ENCODE assay signal across 14 cellular contexts in the genomic region with DNA sequence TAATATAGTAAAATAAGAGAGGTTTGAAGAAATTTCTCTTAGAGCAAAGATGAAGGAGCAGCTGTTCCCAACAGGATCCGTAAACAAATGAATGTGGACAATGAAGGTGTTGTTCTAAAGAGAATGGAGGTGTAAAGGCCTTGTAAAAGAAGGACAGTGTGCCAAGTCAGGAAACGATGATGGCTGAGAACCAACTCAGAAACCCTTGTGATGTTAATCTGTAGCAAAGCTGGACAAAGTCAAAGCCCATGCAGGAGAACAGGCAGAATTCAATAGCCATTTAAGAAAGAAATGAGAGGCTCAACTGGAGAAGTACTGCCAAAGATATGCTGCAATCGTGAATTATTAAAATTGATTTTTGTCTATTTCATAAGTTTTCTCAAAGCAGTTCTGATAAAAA.
A peak's percentile ranks its signal among the peaks of the same experiment; 100 is the strongest.
DNase-seq lines count a peak whose midpoint lies in the region; ATAC-seq, FAIRE-seq and TF ChIP-seq lines count a peak whose summit lies in the region.
"Had no signal": no experiment of that assay in that cellular context is flagged by ENCODE, and none has a peak within 500 bp of the region (broad histone marks: within the 10 kb centered on the region; RNA-seq: fewer than 3 reads in every experiment).

No MANE protein-coding gene starts in this region.

- H3K36me3 ChIP-seq in GM23338 (ENCODE audit: insufficient read depth), result no peaks in the 10 kb centered on the region
- H3K36me3 ChIP-seq in mammary epithelial cell (ENCODE audit: insufficient read depth, low read length), result peaks cover 24% of the 10 kb centered on the region
- peaks cover 73% of the 10 kb centered on the region for H3K36me3 ChIP-seq in osteoblast (ENCODE audit: insufficient read depth, low read length)

- no peak overlapping the region for H3K27ac Mint-ChIP-seq in GM23338
- no peak overlapping the region for H3K27ac Mint-ChIP-seq in endothelial cell (ENCODE audit: unreplicated experiment)
- H3K27ac Mint-ChIP-seq: activated CD4-positive, alpha-beta T cell treated with anti-CD3 and anti-CD28 coated beads, Interleukin-2, amount 10 ng/mL, durations not matched to agents 24 days and 14 days; dendritic cell treated with granulocyte-macrophage colony-stimulating factor and Interleukin-4, amounts not matched to agents 40 ng/mL and 50 ng/mL, for 4 days had no signal

- dilution Hi-C loops in mammary epithelial cell (cut with HindIII; ENCODE audit: low sequenced_read_pairs), result no loop called here

- no peak overlapping the region for H3K9ac ChIP-seq in mammary epithelial cell (ENCODE audit: insufficient read depth, low read length)

- H3K4me1 Mint-ChIP-seq in GM23338 (peaks cover 6% of the 10 kb centered on the region), endothelial cell (ENCODE audit: unreplicated experiment) (no peaks in the 10 kb centered on the region)

- no peaks in the 10 kb centered on the region for H3K27me3 ChIP-seq in GM23338 (ENCODE audit: insufficient read depth)
- H3K27me3 ChIP-seq in mammary epithelial cell (ENCODE audit: insufficient read depth, low read length), result no peaks in the 10 kb centered on the region
- H3K27me3 ChIP-seq in osteoblast (ENCODE audit: insufficient read depth, low read length), result no peaks in the 10 kb centered on the region
- H3K27me3 ChIP-seq: SJSA1 had no signal

- DNase-seq in GM23338 (ENCODE audit: low spot score), result no peak
- DNase-seq in NCI-H2196 (lab: John Stamatoyannopoulos, UW; ENCODE audit: unreplicated experiment), result peak; percentile 53
- peak; percentile 23 for DNase-seq in mammary epithelial cell
- no peak for DNase-seq in osteoblast (ENCODE audit: insufficient read length, low spot score, missing footprints)
- no peak for DNase-seq in endothelial cell (ENCODE audit: low spot score)
- no peak for DNase-seq in hepatic stellate cell (ENCODE audit: low spot score)
- DNase-seq in H54 (ENCODE audit: insufficient read length, low spot score), result no peak
- DNase-seq: activated CD4-positive, alpha-beta T cell treated with anti-CD3 and anti-CD28 coated beads, Interleukin-2, amount 10 ng/mL, durations not matched to agents 24 days and 14 days; NCI-H69 had no signal

- H3K27me3 Mint-ChIP-seq in GM23338 (ENCODE audit: insufficient read depth, low read depth, poor library complexity), result no peaks in the 10 kb centered on the region
- peaks cover 1% of the 10 kb centered on the region for H3K27me3 Mint-ChIP-seq in endothelial cell (ENCODE audit: unreplicated experiment)
- H3K27me3 Mint-ChIP-seq: activated CD4-positive, alpha-beta T cell treated with anti-CD3 and anti-CD28 coated beads, Interleukin-2, amount 10 ng/mL, durations not matched to agents 24 days and 14 days; dendritic cell treated with granulocyte-macrophage colony-stimulating factor and Interleukin-4, amounts not matched to agents 40 ng/mL and 50 ng/mL, for 4 days had no signal

- intact Hi-C loops in mammary epithelial cell (cut with micrococcal nuclease), result loop anchor here (10.0 kb wide), 1 partner anchor 1016 kb away; no protein-coding TSS in a partner anchor

- no peaks in the 10 kb centered on the region for H4K20me1 ChIP-seq in GM23338 (replicated peaks; ENCODE audit: insufficient read depth)
- no peaks in the 10 kb centered on the region for H4K20me1 ChIP-seq in mammary epithelial cell (ENCODE audit: insufficient read depth, low read length)
- H4K20me1 ChIP-seq in osteoblast (ENCODE audit: insufficient read depth, low read length), result peaks cover 6% of the 10 kb centered on the region

- no peaks in the 10 kb centered on the region for H3K9me2 ChIP-seq in GM23338 (ENCODE audit: insufficient read depth)

- no peak overlapping the region for H3K4me2 ChIP-seq in GM23338
- no peak overlapping the region for H3K4me2 ChIP-seq in mammary epithelial cell (ENCODE audit: insufficient read depth, low read depth, low read length)
- no peak overlapping the region for H3K4me2 ChIP-seq in osteoblast (ENCODE audit: insufficient read depth, low read length)

- H3K79me2 ChIP-seq in GM23338 (replicated peaks; ENCODE audit: insufficient read depth), result no peaks in the 10 kb centered on the region
- H3K79me2 ChIP-seq in mammary epithelial cell (ENCODE audit: insufficient read depth, low read length), result no peaks in the 10 kb centered on the region
- H3K79me2 ChIP-seq in osteoblast (ENCODE audit: insufficient read depth, low read length), result peaks cover 17% of the 10 kb centered on the region

- no peak overlapping the region for H3K4me3 Mint-ChIP-seq in GM23338
- no peak overlapping the region for H3K4me3 Mint-ChIP-seq in endothelial cell (ENCODE audit: unreplicated experiment)
- H3K4me3 Mint-ChIP-seq: activated CD4-positive, alpha-beta T cell treated with anti-CD3 and anti-CD28 coated beads, Interleukin-2, amount 10 ng/mL, durations not matched to agents 24 days and 14 days; dendritic cell treated with granulocyte-macrophage colony-stimulating factor and Interleukin-4, amounts not matched to agents 40 ng/mL and 50 ng/mL, for 4 days had no signal

- BruUV-seq in mammary epithelial cell (replicated peaks; lab: Mats Ljungman, UMichigan), result no TSS peak

- H3K9me3 ChIP-seq in mammary epithelial cell (replicated peaks; ENCODE audit: insufficient read depth, low read length), result no peaks in the 10 kb centered on the region
- no peaks in the 10 kb centered on the region for H3K9me3 ChIP-seq in osteoblast (ENCODE audit: low read depth, low read length)
- H3K9me3 ChIP-seq: SJSA1 had no signal

- H3K4me1 ChIP-seq in GM23338 (ENCODE audit: insufficient read depth) (0 out of 2 replicates have a peak, but pooled peaks cover 4% of the 10 kb centered on the region), mammary epithelial cell (ENCODE audit: insufficient read depth, low read length) (peaks cover 7% of the 10 kb centered on the region), osteoblast (ENCODE audit: insufficient read depth, low read length) (peaks cover 7% of the 10 kb centered on the region)
- H3K4me1 ChIP-seq: SJSA1 had no signal

- H3K4me3 ChIP-seq in GM23338, result no peak overlapping the region
- no peak overlapping the region for H3K4me3 ChIP-seq in mammary epithelial cell (replicated peaks in 1 of 3; ENCODE audit: insufficient read depth in 1 of 3, low read depth in 2 of 3, low read length in 3 of 3)
- H3K4me3 ChIP-seq in osteoblast (ENCODE audit: insufficient read depth, low read length), result no peak overlapping the region
- H3K4me3 ChIP-seq: SJSA1 had no signal

- no peaks in the 10 kb centered on the region for H3F3A ChIP-seq in GM23338 (replicated peaks; ENCODE audit: low read depth)

- TF ChIP-seq CTCF in GM23338 (conservative IDR thresholded peaks at IDR 0.05; ENCODE audit: low read depth in 2 of 2) (no peak), mammary epithelial cell (conservative IDR thresholded peaks at IDR 0.05 in 1 of 2, IDR thresholded peaks at IDR 0.05 in 1 of 2; ENCODE audit: extremely low read depth in 1 of 2, insufficient read depth in 1 of 2, low read depth in 1 of 2, low read length in 2 of 2) (no peak), osteoblast (IDR thresholded peaks at IDR 0.05; ENCODE audit: extremely low read depth, low read depth, low read length) (no peak), endothelial cell (IDR thresholded peaks at IDR 0.05; ENCODE audit: unreplicated experiment) (no peak)

- TF ChIP-seq POLR2A in H54 (IDR thresholded peaks at IDR 0.05; ENCODE audit: low read depth, low read length), result no peak

- H3K27ac ChIP-seq in GM23338 (ENCODE audit: low read depth), result no peak overlapping the region
- peak overlapping the region; percentile 16 for H3K27ac ChIP-seq in mammary epithelial cell (ENCODE audit: insufficient read depth, low read depth, low read length)
- peak overlapping the region; percentile 32 for H3K27ac ChIP-seq in osteoblast (ENCODE audit: low read depth, low read length)
- H3K27ac ChIP-seq: SJSA1 had no signal

- no peak overlapping the region for H2AFZ ChIP-seq in GM23338
- H2AFZ ChIP-seq in mammary epithelial cell (ENCODE audit: low read depth, low read length), result no peak overlapping the region
- H2AFZ ChIP-seq in osteoblast (ENCODE audit: low read length), result no peak overlapping the region

- ATAC-seq in GM23338 (peak; percentile 46), SK-N-SH treated with all-trans-retinoic acid at 6 μM for 48 hours (no peak)
- ATAC-seq: activated naive CD4-positive, alpha-beta T cell treated with anti-CD3 and anti-CD28 coated beads, Interleukin-2, amount 50 U/mL, for 72 hours had no signal

- in situ Hi-C loops in mammary epithelial cell (cut with MboI; ENCODE audit: low sequenced_read_pairs in 2 of 2), result no loop called here

- FAIRE-seq in H54 (lab: Jason Lieb, UNC), result no peak
- FAIRE-seq: D721Med had no signal

- no peaks in the 10 kb centered on the region for H3K9me3 Mint-ChIP-seq in GM23338
- no peaks in the 10 kb centered on the region for H3K9me3 Mint-ChIP-seq in endothelial cell (ENCODE audit: unreplicated experiment)
- H3K9me3 Mint-ChIP-seq: activated CD4-positive, alpha-beta T cell treated with anti-CD3 and anti-CD28 coated beads, Interleukin-2, amount 10 ng/mL, durations not matched to agents 24 days and 14 days; activated naive CD4-positive, alpha-beta T cell treated with anti-CD3 and anti-CD28 coated beads, Interleukin-2, amount 50 U/mL, for 72 hours; dendritic cell treated with granulocyte-macrophage colony-stimulating factor and Interleukin-4, amounts not matched to agents 40 ng/mL and 50 ng/mL, for 4 days had no signal

- 19% methylated on average over 3 of the region's 3 CpGs for WGBS in mammary epithelial cell (ENCODE audit: low coverage, missing lambda C conversion rate)

- peaks cover 11% of the 10 kb centered on the region; the same call in 2 of the 3 replicates for H3K36me3 Mint-ChIP-seq in GM23338 (ENCODE audit: low read depth)
- peaks cover 6% of the 10 kb centered on the region for H3K36me3 Mint-ChIP-seq in endothelial cell (ENCODE audit: low read depth, unreplicated experiment)

- CTCF ChIA-PET in mammary epithelial cell (lab: Charles Lee; ENCODE audit: low non-redundant PET), result no interaction called here

TF ChIP-seq in GM23338, 12 proteins besides CTCF, POLR2A, EP300 and RAD21 (continues in another document):
- TF ChIP-seq NANOG (IDR thresholded peaks at IDR 0.05; ENCODE audit: borderline replicate concordance), result no peak
- TF ChIP-seq EZH2phosphoT487 (IDR thresholded peaks at IDR 0.05; ENCODE audit: unreplicated experiment), result no peak
- TF ChIP-seq JUNB (IDR thresholded peaks at IDR 0.05; ENCODE audit: unreplicated experiment), result no peak
- no peak for TF ChIP-seq ZNF114 (CRISPR knock-in tag; IDR thresholded peaks at IDR 0.05)
- TF ChIP-seq STAT1 (IDR thresholded peaks at IDR 0.05; ENCODE audit: unreplicated experiment), result no peak

Comparison
In these comparisons a context has a peak if more than half of its experiments do, and no peak if none do; other contexts are left out.
1. DNase-seq: peak in NCI-H2196 (single experiment) and mammary epithelial cell (single experiment); none in GM23338 (single experiment), osteoblast (single experiment), endothelial cell (single experiment), hepatic stellate cell (single experiment) and H54 (single experiment).